28 cellular contexts compared by ENCODE assay signal in the genomic region with DNA sequence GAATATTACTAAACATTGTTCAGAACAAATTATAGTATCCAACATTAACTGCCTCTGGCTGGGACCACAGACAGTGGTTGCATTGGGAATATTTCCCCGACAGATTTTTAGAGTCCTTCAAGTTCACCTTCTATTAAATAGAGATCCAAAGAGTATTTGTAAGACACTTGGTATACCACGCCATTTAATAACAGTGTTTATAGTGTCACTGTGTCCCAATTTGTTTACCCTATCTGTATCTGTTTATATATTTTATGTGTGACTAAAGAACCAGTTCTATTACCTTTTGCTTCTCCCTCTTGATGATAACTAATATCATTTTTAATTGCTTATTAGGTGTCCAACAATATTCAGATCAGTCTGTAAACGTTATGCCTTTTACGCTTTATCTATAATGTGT.
"Had no signal": no experiment of that assay in that cellular context is flagged by ENCODE, and none has a peak within 500 bp of the region (broad histone marks: within the 10 kb centered on the region; RNA-seq: fewer than 3 reads in every experiment).

No MANE protein-coding gene starts in this region.

- H3K9me3 ChIP-seq: ovary, psoas muscle, right lobe of liver, sigmoid colon, stomach, thoracic aorta, thyroid gland, upper lobe of left lung, vagina had no signal

- H3K4me3 Mint-ChIP-seq: natural killer cell; nephron; neural progenitor cell; stimulated activated effector memory CD8-positive, alpha-beta T cell treated with anti-CD3 and anti-CD28 coated beads, Interleukin-12 subunit alpha, Interleukin-12 subunit beta, amount 100 ng/mL, for 72 hours; stimulated activated naive B cell treated with anti-CD40 and anti-IgM and Interleukin-4, amounts not matched to agents 10 μg/mL and 1 μg/mL and 100 μg/mL, for 72 hours; stimulated activated naive CD8-positive, alpha-beta T cell treated with anti-CD3 and anti-CD28 coated beads, Interleukin-15, Interleukin-2, amounts not matched to agents 100 ng/mL and 50 ng/mL, for 24 hours had no signal

- H3K4me2 ChIP-seq: neural progenitor cell had no signal

- H3K4me1 ChIP-seq: parathyroid adenoma, psoas muscle, right lobe of liver, sigmoid colon, stomach, thyroid gland, tibial nerve, upper lobe of left lung, vagina had no signal

- H3K36me3 Mint-ChIP-seq: natural killer cell; neural progenitor cell; stimulated activated effector memory CD8-positive, alpha-beta T cell treated with anti-CD3 and anti-CD28 coated beads, Interleukin-12 subunit alpha, Interleukin-12 subunit beta, amount 100 ng/mL, for 72 hours; stimulated activated naive B cell treated with anti-CD40 and anti-IgM and Interleukin-4, amounts not matched to agents 10 μg/mL and 1 μg/mL and 100 μg/mL, for 72 hours had no signal

- H2AFZ ChIP-seq: neural progenitor cell, parathyroid adenoma had no signal

- H3K9ac ChIP-seq: neural progenitor cell, parathyroid adenoma had no signal

- H3K9me3 Mint-ChIP-seq: nephron, neural progenitor cell had no signal

- H3K27me3 ChIP-seq: neural progenitor cell, ovary, right lobe of liver, sigmoid colon, stomach, thyroid gland, tibial nerve, upper lobe of left lung, vagina had no signal

- H3K79me2 ChIP-seq: parathyroid adenoma had no signal

- H3K27me3 Mint-ChIP-seq: stimulated activated naive B cell treated with anti-CD40 and anti-IgM and Interleukin-4, amounts not matched to agents 10 μg/mL and 1 μg/mL and 100 μg/mL, for 72 hours had no signal

- H3K36me3 ChIP-seq: neural progenitor cell, ovary, right lobe of liver, sigmoid colon, stomach, thoracic aorta, thyroid gland, tibial nerve, upper lobe of left lung, vagina had no signal

- H3K4me1 Mint-ChIP-seq: natural killer cell; nephron; stimulated activated effector memory CD8-positive, alpha-beta T cell treated with anti-CD3 and anti-CD28 coated beads, Interleukin-12 subunit alpha, Interleukin-12 subunit beta, amount 100 ng/mL, for 72 hours; stimulated activated naive B cell treated with anti-CD40 and anti-IgM and Interleukin-4, amounts not matched to agents 10 μg/mL and 1 μg/mL and 100 μg/mL, for 72 hours had no signal

- ATAC-seq: natural killer cell; psoas muscle; right cardiac atrium; right lobe of liver; stimulated activated effector memory CD8-positive, alpha-beta T cell treated with anti-CD3 and anti-CD28 coated beads, Interleukin-12 subunit alpha, Interleukin-12 subunit beta, amount 100 ng/mL, for 72 hours; stimulated activated naive B cell treated with anti-CD40 and anti-IgM and Interleukin-4, amounts not matched to agents 10 μg/mL and 1 μg/mL and 100 μg/mL, for 72 hours had no signal

- DNase-seq: natural killer cell; occipital lobe; ovary; posterior cingulate gyrus; psoas muscle; right cardiac atrium; right lobe of liver; sigmoid colon; small intestine; stimulated activated CD4-positive, alpha-beta T cell treated with anti-CD3 and anti-CD28 coated beads, Interleukin-15, amount 100 ng/mL, for 24 hours; stimulated activated CD4-positive, alpha-beta T cell treated with anti-CD3 and anti-CD28 coated beads, Interleukin-2, amount 100 ng/mL, for 24 hours; stimulated activated CD4-positive, alpha-beta T cell treated with anti-CD3 and anti-CD28 coated beads, Interleukin-2, amount 100 ng/mL, for 48 hours; stimulated activated CD4-positive, alpha-beta T cell treated with anti-CD3 and anti-CD28 coated beads, Interleukin-4, amount 100 ng/mL, for 24 hours; stimulated activated naive B cell treated with anti-CD40 and anti-IgM and Interleukin-4, amounts not matched to agents 10 μg/mL and 1 μg/mL and 100 μg/mL, for 72 hours; stimulated activated naive CD4-positive, alpha-beta T cell treated with Interleukin-2 at 50 U/mL for 16 hours; stomach; thyroid gland; trophoblast cell; upper lobe of left lung had no signal

- H3K27ac ChIP-seq: neural progenitor cell, ovary, parathyroid adenoma, psoas muscle, right lobe of liver, sigmoid colon, stomach, thoracic aorta, thyroid gland, tibial nerve, upper lobe of left lung, vagina had no signal

- H3K4me3 ChIP-seq: neural progenitor cell, ovary, psoas muscle, right lobe of liver, sigmoid colon, stomach, thoracic aorta, thyroid gland, tibial nerve, upper lobe of left lung, vagina had no signal

- H3K27ac Mint-ChIP-seq: natural killer cell; nephron; neural progenitor cell; progenitor cell of endocrine pancreas; stimulated activated effector memory CD8-positive, alpha-beta T cell treated with anti-CD3 and anti-CD28 coated beads, Interleukin-12 subunit alpha, Interleukin-12 subunit beta, amount 100 ng/mL, for 72 hours; stimulated activated naive B cell treated with anti-CD40 and anti-IgM and Interleukin-4, amounts not matched to agents 10 μg/mL and 1 μg/mL and 100 μg/mL, for 72 hours; stimulated activated naive CD8-positive, alpha-beta T cell treated with anti-CD3 and anti-CD28 coated beads, Interleukin-15, Interleukin-2, amounts not matched to agents 100 ng/mL and 50 ng/mL, for 24 hours had no signal
